Comparison of ENCODE assay signal across 2 cellular contexts in genomic region chr7:159140170-159140910, GRCh38.
TF ChIP-seq lines count a peak whose summit lies in the region.

No MANE protein-coding gene starts in this region.

TF ChIP-seq in GM23338, 12 proteins besides CTCF, POLR2A, EP300 and RAD21:
- no peak for TF ChIP-seq CREB1 (CRISPR knock-in tag; IDR thresholded peaks at IDR 0.05; ENCODE audit: low read depth)
- no peak for TF ChIP-seq ZNF462 (CRISPR knock-in tag; IDR thresholded peaks at IDR 0.05)
- TF ChIP-seq ZNF114 (CRISPR knock-in tag; IDR thresholded peaks at IDR 0.05), result no peak
- TF ChIP-seq EZH2 (IDR thresholded peaks at IDR 0.05; ENCODE audit: low read depth, unreplicated experiment), result no peak
- TF ChIP-seq ETS1 (IDR thresholded peaks at IDR 0.05), result no peak
- TF ChIP-seq STAT1 (IDR thresholded peaks at IDR 0.05; ENCODE audit: unreplicated experiment), result no peak
- no peak for TF ChIP-seq EZH2phosphoT487 (IDR thresholded peaks at IDR 0.05; ENCODE audit: unreplicated experiment)
- TF ChIP-seq NANOG (IDR thresholded peaks at IDR 0.05; ENCODE audit: borderline replicate concordance), result no peak
- TF ChIP-seq ZNF331 (CRISPR knock-in tag; IDR thresholded peaks at IDR 0.05; ENCODE audit: low read depth), result no peak
- TF ChIP-seq REST (IDR thresholded peaks at IDR 0.05; ENCODE audit: unreplicated experiment), result no peak
- no peak for TF ChIP-seq JUNB (IDR thresholded peaks at IDR 0.05; ENCODE audit: unreplicated experiment)
- TF ChIP-seq POLR2AphosphoS5 (IDR thresholded peaks at IDR 0.05; ENCODE audit: low read depth), result no peak
TF ChIP-seq in GM23338: peak in this region for 0.

TF ChIP-seq in H1, 55 proteins besides CTCF, POLR2A, EP300 and RAD21:
- TF ChIP-seq YY1 (IDR thresholded peaks at IDR 0.05; ENCODE audit: low read depth, low read length), result no peak
- TF ChIP-seq PHF8 (conservative IDR thresholded peaks at IDR 0.05; ENCODE audit: low read depth, low read length), result no peak
- TF ChIP-seq KDM4A (IDR thresholded peaks at IDR 0.05; ENCODE audit: low read depth, low read length, severe bottlenecking), result no peak
- TF ChIP-seq JUN (IDR thresholded peaks at IDR 0.05; ENCODE audit: low read depth, low read length), result no peak
- TF ChIP-seq EGR1 (IDR thresholded peaks at IDR 0.05; ENCODE audit: borderline replicate concordance, low read depth, low read length), result no peak
- TF ChIP-seq CBX8 (IDR thresholded peaks at IDR 0.05; ENCODE audit: borderline replicate concordance, low read depth, low read length), result no peak
- TF ChIP-seq HDAC2 (IDR thresholded peaks at IDR 0.05; ENCODE audit: borderline replicate concordance in 1 of 2, low read depth in 2 of 2, low read length in 2 of 2), result no peak
- no peak for TF ChIP-seq SP4 (IDR thresholded peaks at IDR 0.05; ENCODE audit: low read length)
- no peak for TF ChIP-seq POU5F1 (IDR thresholded peaks at IDR 0.05; ENCODE audit: low read depth, low read length)
- no peak for TF ChIP-seq EZH2 (IDR thresholded peaks at IDR 0.05; ENCODE audit: low read depth, low read length, severe bottlenecking)
- no peak for TF ChIP-seq FOSL1 (IDR thresholded peaks at IDR 0.05; ENCODE audit: insufficient read depth, low read depth, low read length)
